Comparison of ENCODE assay signal across 27 cellular contexts in the genomic region with DNA sequence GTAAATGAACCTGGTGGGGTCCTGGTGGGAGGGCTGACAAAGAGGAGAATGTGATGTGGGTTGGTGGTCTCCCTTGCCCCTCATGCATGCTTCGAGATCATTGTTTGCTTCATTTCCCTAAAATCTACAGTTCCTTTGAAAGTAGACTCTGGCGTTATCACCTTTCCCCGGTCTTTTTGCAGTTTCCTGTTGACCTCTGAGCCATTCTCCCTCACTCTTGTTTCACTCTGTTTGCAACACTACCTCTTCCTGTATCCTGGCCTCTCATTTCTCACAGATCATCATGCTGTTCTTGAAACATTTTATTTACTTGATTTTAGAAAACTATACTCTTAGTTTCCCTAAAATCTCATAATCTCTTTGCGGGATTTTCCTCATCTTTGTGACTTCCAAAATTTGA.
DNase-seq lines count a peak whose midpoint lies in the region; ATAC-seq and TF ChIP-seq lines count a peak whose summit lies in the region.
"Had no signal": no experiment of that assay in that cellular context is flagged by ENCODE, and none has a peak within 500 bp of the region (broad histone marks: within the 10 kb centered on the region; RNA-seq: fewer than 3 reads in every experiment).

No MANE protein-coding gene starts in this region.

- H3K27me3 Mint-ChIP-seq in CD14-positive monocyte (ENCODE audit: low read depth in 3 of 3) (peaks cover 0 to 2% (median 0%) of the 10 kb centered on the region in 3 donors), HFFc6 (ENCODE audit: insufficient read depth) (no peaks in the 10 kb centered on the region; the same call in 1 of the 2 replicates), endothelial cell (ENCODE audit: unreplicated experiment) (peaks cover 2% of the 10 kb centered on the region)
- no peaks in the 10 kb centered on the region for H3K27me3 Mint-ChIP-seq in activated T-helper 2 cell treated with anti-CD3 and anti-CD28 coated beads, Interferon-gamma antibody, Interleukin-2, Interleukin-4, amounts not matched to agents 10 μg/mL and 5 μg/mL and 100 μg/mL, durations not matched to agents 14 hours and 24 hours and 36 hours (ENCODE audit: low read depth)
- no peaks in the 10 kb centered on the region for H3K27me3 Mint-ChIP-seq in effector memory CD8-positive, alpha-beta T cell
- H3K27me3 Mint-ChIP-seq: activated CD8-positive, alpha-beta T cell treated with anti-CD3 and anti-CD28 coated beads for 36 hours; activated naive CD8-positive, alpha-beta T cell treated with anti-CD3 and anti-CD28 coated beads, Interleukin-2, amount 10 ng/mL, durations not matched to agents 7 days and 5 days; central memory CD8-positive, alpha-beta T cell; type B pancreatic cell had no signal

- no peak for ATAC-seq in GM18520 (IDR thresholded peaks at IDR 0.05; ENCODE audit: unreplicated experiment)
- ATAC-seq in effector memory CD8-positive, alpha-beta T cell (replicated peaks): no peak
- ATAC-seq: activated CD8-positive, alpha-beta T cell treated with anti-CD3 and anti-CD28 coated beads for 36 hours; gastrocnemius medialis; stimulated activated effector memory CD8-positive, alpha-beta T cell treated with anti-CD3 and anti-CD28 coated beads, Interleukin-12 subunit alpha, Interleukin-12 subunit beta, amount 100 ng/mL, for 72 hours had no signal

- peak overlapping the region; percentile 27 to 54 for H3K4me3 Mint-ChIP-seq in CD14-positive monocyte
- H3K4me3 Mint-ChIP-seq in HFFc6: no peak overlapping the region
- H3K4me3 Mint-ChIP-seq in activated T-helper 2 cell treated with anti-CD3 and anti-CD28 coated beads, Interferon-gamma antibody, Interleukin-2, Interleukin-4, amounts not matched to agents 10 μg/mL and 5 μg/mL and 100 μg/mL, durations not matched to agents 14 hours and 24 hours and 36 hours (ENCODE audit: low read depth): no peak overlapping the region
- peak overlapping the region; percentile 38 for H3K4me3 Mint-ChIP-seq in endothelial cell (ENCODE audit: unreplicated experiment)
- no peak overlapping the region for H3K4me3 Mint-ChIP-seq in effector memory CD8-positive, alpha-beta T cell
- H3K4me3 Mint-ChIP-seq: activated CD8-positive, alpha-beta T cell treated with anti-CD3 and anti-CD28 coated beads for 36 hours; activated naive CD8-positive, alpha-beta T cell treated with anti-CD3 and anti-CD28 coated beads, Interleukin-2, amount 10 ng/mL, durations not matched to agents 7 days and 5 days; central memory CD8-positive, alpha-beta T cell; stimulated activated effector memory CD8-positive, alpha-beta T cell treated with anti-CD3 and anti-CD28 coated beads, Interleukin-12 subunit alpha, Interleukin-12 subunit beta, amount 100 ng/mL, for 72 hours; type B pancreatic cell had no signal

- peaks cover 0 to 3% of the 10 kb centered on the region in 2 donors for H3K36me3 Mint-ChIP-seq in CD14-positive monocyte
- H3K36me3 Mint-ChIP-seq in HFFc6 (ENCODE audit: low read depth): peaks cover 31% of the 10 kb centered on the region
- peaks cover 12% of the 10 kb centered on the region for H3K36me3 Mint-ChIP-seq in activated T-helper 2 cell treated with anti-CD3 and anti-CD28 coated beads, Interferon-gamma antibody, Interleukin-2, Interleukin-4, amounts not matched to agents 10 μg/mL and 5 μg/mL and 100 μg/mL, durations not matched to agents 14 hours and 24 hours and 36 hours (ENCODE audit: low read depth)
- peaks cover 8% of the 10 kb centered on the region for H3K36me3 Mint-ChIP-seq in endothelial cell (ENCODE audit: low read depth, unreplicated experiment)
- H3K36me3 Mint-ChIP-seq in effector memory CD8-positive, alpha-beta T cell (ENCODE audit: insufficient read depth): no peaks in the 10 kb centered on the region

- no peak for TF ChIP-seq CTCF in CD14-positive monocyte (IDR thresholded peaks at IDR 0.05)
- no peak for TF ChIP-seq CTCF in HFFc6 (IDR thresholded peaks at IDR 0.05)
- no peak for TF ChIP-seq CTCF in endothelial cell (IDR thresholded peaks at IDR 0.05; ENCODE audit: unreplicated experiment)

- DNase-seq in CD14-positive monocyte (ENCODE audit: low spot score): no peak
- no peak for DNase-seq in HFFc6
- no peak for DNase-seq in activated T-helper 2 cell treated with anti-CD3 and anti-CD28 coated beads, Interferon-gamma antibody, Interleukin-2, Interleukin-4, amounts not matched to agents 10 μg/mL and 5 μg/mL and 100 μg/mL, durations not matched to agents 14 hours and 24 hours and 36 hours (ENCODE audit: low spot score)
- no peak for DNase-seq in endothelial cell (ENCODE audit: low spot score)
- no peak for DNase-seq in DMS79 (lab: John Stamatoyannopoulos, UW)
- DNase-seq in AG20443 (ENCODE audit: low spot score): no peak
- DNase-seq in effector memory CD8-positive, alpha-beta T cell: no peak
- DNase-seq: activated CD8-positive, alpha-beta T cell treated with anti-CD3 and anti-CD28 coated beads for 36 hours; activated effector memory CD4-positive, alpha-beta T cell treated with Interleukin-2 at 50 U/mL for 16 hours; activated naive CD8-positive, alpha-beta T cell treated with anti-CD3 and anti-CD28 coated beads, Interleukin-2, amount 10 ng/mL, durations not matched to agents 7 days and 5 days; Caco-2; DMS53; dorsolateral prefrontal cortex; gastrocnemius medialis; KG1; MM.1S; NCI-H1417; NCI-H2029 treated with DMSO at 0.1 percent for 48 hours; NCI-H526; OCI-M1; ovary; stimulated activated CD4-positive, alpha-beta T cell treated with anti-CD3 and anti-CD28 coated beads, Interleukin-15, amount 100 ng/mL, for 24 hours; T-helper 1 cell had no signal

- intact Hi-C loops in CD14-positive monocyte (cut with micrococcal nuclease): no loop called here
- intact Hi-C loops in activated T-helper 2 cell treated with anti-CD3 and anti-CD28 coated beads, Interferon-gamma antibody, Interleukin-2, Interleukin-4, amounts not matched to agents 10 μg/mL and 5 μg/mL and 100 μg/mL, durations not matched to agents 14 hours and 24 hours and 36 hours (cut with micrococcal nuclease): no loop called here

- H3K9me3 Mint-ChIP-seq in CD14-positive monocyte (no peaks in the 10 kb centered on the region), HFFc6 (no peaks in the 10 kb centered on the region), endothelial cell (ENCODE audit: unreplicated experiment) (no peaks in the 10 kb centered on the region)
- no peaks in the 10 kb centered on the region for H3K9me3 Mint-ChIP-seq in activated T-helper 2 cell treated with anti-CD3 and anti-CD28 coated beads, Interferon-gamma antibody, Interleukin-2, Interleukin-4, amounts not matched to agents 10 μg/mL and 5 μg/mL and 100 μg/mL, durations not matched to agents 14 hours and 24 hours and 36 hours
- H3K9me3 Mint-ChIP-seq in effector memory CD8-positive, alpha-beta T cell: no peaks in the 10 kb centered on the region
- H3K9me3 Mint-ChIP-seq: activated CD8-positive, alpha-beta T cell treated with anti-CD3 and anti-CD28 coated beads for 36 hours; activated naive CD8-positive, alpha-beta T cell treated with anti-CD3 and anti-CD28 coated beads, Interleukin-2, amount 10 ng/mL, durations not matched to agents 7 days and 5 days; central memory CD8-positive, alpha-beta T cell; stimulated activated effector memory CD8-positive, alpha-beta T cell treated with anti-CD3 and anti-CD28 coated beads, Interleukin-12 subunit alpha, Interleukin-12 subunit beta, amount 100 ng/mL, for 72 hours; type B pancreatic cell had no signal

- H3K27ac Mint-ChIP-seq in CD14-positive monocyte (peak overlapping the region in 5 of 7 donors; percentile 0 to 23 (median 4)), HFFc6 (peak overlapping the region; percentile 1; the same call in 1 of the 2 replicates), endothelial cell (ENCODE audit: unreplicated experiment) (peak overlapping the region; percentile 98)
- H3K27ac Mint-ChIP-seq in activated T-helper 2 cell treated with anti-CD3 and anti-CD28 coated beads, Interferon-gamma antibody, Interleukin-2, Interleukin-4, amounts not matched to agents 10 μg/mL and 5 μg/mL and 100 μg/mL, durations not matched to agents 14 hours and 24 hours and 36 hours: peak overlapping the region; percentile 14
- no peak overlapping the region for H3K27ac Mint-ChIP-seq in effector memory CD8-positive, alpha-beta T cell
- H3K27ac Mint-ChIP-seq: activated CD8-positive, alpha-beta T cell treated with anti-CD3 and anti-CD28 coated beads for 36 hours; activated naive CD8-positive, alpha-beta T cell treated with anti-CD3 and anti-CD28 coated beads, Interleukin-2, amount 10 ng/mL, durations not matched to agents 7 days and 5 days; stimulated activated effector memory CD8-positive, alpha-beta T cell treated with anti-CD3 and anti-CD28 coated beads, Interleukin-12 subunit alpha, Interleukin-12 subunit beta, amount 100 ng/mL, for 72 hours; type B pancreatic cell had no signal

- peaks cover 55% of the 10 kb centered on the region for H3K4me1 Mint-ChIP-seq in CD14-positive monocyte
- peaks cover 29% of the 10 kb centered on the region for H3K4me1 Mint-ChIP-seq in HFFc6 (ENCODE audit: low read depth)
- H3K4me1 Mint-ChIP-seq in activated T-helper 2 cell treated with anti-CD3 and anti-CD28 coated beads, Interferon-gamma antibody, Interleukin-2, Interleukin-4, amounts not matched to agents 10 μg/mL and 5 μg/mL and 100 μg/mL, durations not matched to agents 14 hours and 24 hours and 36 hours (ENCODE audit: low read depth): peaks cover 17% of the 10 kb centered on the region
- peaks cover 78% of the 10 kb centered on the region for H3K4me1 Mint-ChIP-seq in endothelial cell (ENCODE audit: unreplicated experiment)
- H3K4me1 Mint-ChIP-seq in effector memory CD8-positive, alpha-beta T cell (ENCODE audit: low read depth in 2 of 2): no peaks in the 10 kb centered on the region
- H3K4me1 Mint-ChIP-seq: central memory CD8-positive, alpha-beta T cell; stimulated activated effector memory CD8-positive, alpha-beta T cell treated with anti-CD3 and anti-CD28 coated beads, Interleukin-12 subunit alpha, Interleukin-12 subunit beta, amount 100 ng/mL, for 72 hours had no signal

Comparison
In these comparisons a context has a peak if more than half of its experiments do, and no peak if none do; other contexts are left out.
1. H3K27ac Mint-ChIP-seq: peak in CD14-positive monocyte (5 of 7), HFFc6 (single experiment), activated T-helper 2 cell treated with anti-CD3 and anti-CD28 coated beads, Interferon-gamma antibody, Interleukin-2, Interleukin-4, amounts not matched to agents 10 μg/mL and 5 μg/mL and 100 μg/mL, durations not matched to agents 14 hours and 24 hours and 36 hours (single experiment) and endothelial cell (single experiment); none in effector memory CD8-positive, alpha-beta T cell (0 of 2).
2. H3K4me3 Mint-ChIP-seq: peak in CD14-positive monocyte (2 of 2) and endothelial cell (single experiment); none in HFFc6 (single experiment), activated T-helper 2 cell treated with anti-CD3 and anti-CD28 coated beads, Interferon-gamma antibody, Interleukin-2, Interleukin-4, amounts not matched to agents 10 μg/mL and 5 μg/mL and 100 μg/mL, durations not matched to agents 14 hours and 24 hours and 36 hours (single experiment) and effector memory CD8-positive, alpha-beta T cell (0 of 2).